13 cellular contexts compared by ENCODE assay signal in the genomic region with DNA sequence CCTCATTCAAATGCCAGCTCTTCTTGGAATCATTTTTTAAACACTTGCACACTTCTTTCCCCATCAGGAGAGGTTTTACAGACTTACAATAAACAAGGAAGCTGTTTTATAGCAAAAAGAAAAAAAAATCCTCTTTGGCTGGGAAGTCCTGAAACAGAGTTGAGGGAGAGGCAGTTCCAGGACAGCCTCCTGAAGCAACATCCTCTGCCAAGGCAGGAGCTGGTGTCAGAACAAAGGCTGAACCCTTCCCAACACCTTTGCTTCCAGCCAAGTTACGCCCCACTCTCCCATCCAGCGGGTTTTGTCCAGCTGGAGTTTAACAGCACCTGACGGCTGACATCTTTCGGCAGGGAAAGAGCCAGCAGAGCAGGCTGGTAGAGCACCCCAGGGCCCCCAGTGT.
"Had no signal": no experiment of that assay in that cellular context is flagged by ENCODE, and none has a peak within 500 bp of the region (broad histone marks: within the 10 kb centered on the region; RNA-seq: fewer than 3 reads in every experiment).

No MANE protein-coding gene starts in this region.

- H3K9me3 ChIP-seq: SK-N-SH, stomach, tibial artery had no signal

- H3K27me3 ChIP-seq: brain microvascular endothelial cell had no signal

- H3K4me3 ChIP-seq: skin epidermis, stomach, tibial artery had no signal

- DNase-seq: activated B cell treated with CpG ODN at 0.5 μM for 24 hours; activated CD4-positive, alpha-beta T cell treated with anti-CD3 and anti-CD28 coated beads, Interleukin-2, amount 10 ng/mL, durations not matched to agents 7 days and 5 days; activated T-cell treated with anti-CD3 and anti-CD28 coated beads, Interleukin-2, amount 50 U/mL, for 1 hour; amniotic stem cell; brain microvascular endothelial cell; cerebellar nuclear complex; dermis blood vessel endothelial cell; SK-N-SH; stimulated activated CD4-positive, alpha-beta T cell treated with anti-CD3 and anti-CD28 coated beads, Interleukin-4, amount 100 ng/mL, for 4 hours; stomach; tibial artery had no signal

- ATAC-seq: activated naive CD4-positive, alpha-beta T cell treated with anti-CD3 and anti-CD28 coated beads, Interleukin-2, amount 50 U/mL, for 72 hours had no signal

- H3K27ac ChIP-seq: brain microvascular endothelial cell, skin epidermis, stomach, tibial artery had no signal

- H3K36me3 ChIP-seq: brain microvascular endothelial cell, stomach, tibial artery had no signal
